8 cellular contexts compared by ENCODE assay signal in genomic region chr9:136118061-136118366, GRCh38. TPM values are rescaled to one million over a fixed set of nuclear protein-coding genes. Genes with fewer than 3 reads are reported as not detected.
DNase-seq lines count a peak whose midpoint lies in the region; ATAC-seq and TF ChIP-seq lines count a peak whose summit lies in the region.

No MANE protein-coding gene starts in this region.

- H3K27me3 ChIP-seq in right cardiac atrium (ENCODE audit: control insufficient read depth, insufficient read depth), result no peaks in the 10 kb centered on the region

- peak overlapping the region; percentile 75 for H3K4me3 Mint-ChIP-seq in activated naive CD4-positive, alpha-beta T cell treated with anti-CD3 and anti-CD28 coated beads for 36 hours
- H3K4me3 Mint-ChIP-seq in T-helper 17 cell, result peak overlapping the region; percentile 77
- peak overlapping the region; percentile 69 for H3K4me3 Mint-ChIP-seq in stimulated activated effector memory CD8-positive, alpha-beta T cell treated with anti-CD3 and anti-CD28 coated beads, Interleukin-12 subunit alpha, Interleukin-12 subunit beta, amount 100 ng/mL, for 72 hours

- no peak for DNase-seq in activated naive CD4-positive, alpha-beta T cell treated with anti-CD3 and anti-CD28 coated beads for 36 hours
- no peak for DNase-seq in activated naive CD4-positive, alpha-beta T cell treated with anti-CD3 and anti-CD28 coated beads, Interleukin-2, amount 50 U/mL, for 16 hours
- DNase-seq in T-helper 17 cell (no peak), right cardiac atrium (no peak), globus pallidus (ENCODE audit: low spot score) (no peak), GM13977 (ENCODE audit: low spot score) (no peak)
- no peak for DNase-seq in stimulated activated effector memory CD8-positive, alpha-beta T cell treated with anti-CD3 and anti-CD28 coated beads, Interleukin-12 subunit alpha, Interleukin-12 subunit beta, amount 100 ng/mL, for 72 hours (ENCODE audit: low spot score in 2 of 2)
- no peak for DNase-seq in activated CD4-positive, CD25-positive, alpha-beta regulatory T cell (lab: John Stamatoyannopoulos, UW)

- H3K4me1 ChIP-seq in right cardiac atrium (ENCODE audit: control insufficient read depth, insufficient read depth, low read length), result peaks cover 4% of the 10 kb centered on the region

- H3K36me3 Mint-ChIP-seq in activated naive CD4-positive, alpha-beta T cell treated with anti-CD3 and anti-CD28 coated beads for 36 hours (ENCODE audit: low read depth), result peaks cover 6% of the 10 kb centered on the region
- H3K36me3 Mint-ChIP-seq in T-helper 17 cell (ENCODE audit: low read depth), result no peaks in the 10 kb centered on the region
- peaks cover 13% of the 10 kb centered on the region for H3K36me3 Mint-ChIP-seq in stimulated activated effector memory CD8-positive, alpha-beta T cell treated with anti-CD3 and anti-CD28 coated beads, Interleukin-12 subunit alpha, Interleukin-12 subunit beta, amount 100 ng/mL, for 72 hours

- H3K27ac ChIP-seq in right cardiac atrium (ENCODE audit: low read length), result peak overlapping the region; percentile 49

- intact Hi-C loops in activated naive CD4-positive, alpha-beta T cell treated with anti-CD3 and anti-CD28 coated beads for 36 hours (cut with micrococcal nuclease), result loop anchor here (1.0 to 5.0 kb wide), 5 partner anchors 9 to 284 kb away; partner anchors contain the start of genes CAMSAP1, NACC2, QSOX2 and SNAPC4
- intact Hi-C loops in right cardiac atrium (cut with DNase I), result no loop called here

- CTCF ChIA-PET in activated naive CD4-positive, alpha-beta T cell treated with anti-CD3 and anti-CD28 coated beads for 36 hours (lab: Charles Lee), result interaction anchor here (0.9 to 1.0 kb wide), 2 partner anchors 27 to 151 kb away, joined by 3 read pairs; no protein-coding TSS in a partner anchor

- H3K27me3 Mint-ChIP-seq in activated naive CD4-positive, alpha-beta T cell treated with anti-CD3 and anti-CD28 coated beads for 36 hours (ENCODE audit: low read depth), result no peaks in the 10 kb centered on the region
- no peaks in the 10 kb centered on the region for H3K27me3 Mint-ChIP-seq in T-helper 17 cell

- H3K27ac Mint-ChIP-seq in activated naive CD4-positive, alpha-beta T cell treated with anti-CD3 and anti-CD28 coated beads for 36 hours, result no peak overlapping the region
- no peak overlapping the region for H3K27ac Mint-ChIP-seq in T-helper 17 cell
- peak overlapping the region; percentile 81 for H3K27ac Mint-ChIP-seq in stimulated activated effector memory CD8-positive, alpha-beta T cell treated with anti-CD3 and anti-CD28 coated beads, Interleukin-12 subunit alpha, Interleukin-12 subunit beta, amount 100 ng/mL, for 72 hours

- under 1% methylated on average over 36 of the region's 36 CpGs for WGBS in right cardiac atrium

- ATAC-seq in T-helper 17 cell, result no peak
- peak in 1 of 2 donors; percentile 5 for ATAC-seq in right cardiac atrium
- ATAC-seq in stimulated activated effector memory CD8-positive, alpha-beta T cell treated with anti-CD3 and anti-CD28 coated beads, Interleukin-12 subunit alpha, Interleukin-12 subunit beta, amount 100 ng/mL, for 72 hours, result no peak

- in situ Hi-C loops in GM13977 (cut with MboI; ENCODE audit: low pct_unique_long_range_greater_than_20kb, low sequenced_read_pairs, unreplicated experiment), result no loop called here

- H3K9me3 Mint-ChIP-seq in activated naive CD4-positive, alpha-beta T cell treated with anti-CD3 and anti-CD28 coated beads for 36 hours, result no peaks in the 10 kb centered on the region
- no peaks in the 10 kb centered on the region for H3K9me3 Mint-ChIP-seq in stimulated activated effector memory CD8-positive, alpha-beta T cell treated with anti-CD3 and anti-CD28 coated beads, Interleukin-12 subunit alpha, Interleukin-12 subunit beta, amount 100 ng/mL, for 72 hours

- no peaks in the 10 kb centered on the region for H3K9me3 ChIP-seq in T-helper 17 cell (ENCODE audit: control insufficient read depth, low read length, poor library complexity, severe bottlenecking)
- no peaks in the 10 kb centered on the region for H3K9me3 ChIP-seq in right cardiac atrium (ENCODE audit: control insufficient read depth, low read length)

- no peak for TF ChIP-seq CTCF in GM13977 (IDR thresholded peaks at IDR 0.05; ENCODE audit: extremely low read depth, insufficient read depth, missing control alignments)

- H3K4me1 Mint-ChIP-seq in activated naive CD4-positive, alpha-beta T cell treated with anti-CD3 and anti-CD28 coated beads for 36 hours (ENCODE audit: low read depth), result peaks cover 42% of the 10 kb centered on the region
- H3K4me1 Mint-ChIP-seq in T-helper 17 cell, result peaks cover 11% of the 10 kb centered on the region
- peaks cover 16% of the 10 kb centered on the region for H3K4me1 Mint-ChIP-seq in stimulated activated effector memory CD8-positive, alpha-beta T cell treated with anti-CD3 and anti-CD28 coated beads, Interleukin-12 subunit alpha, Interleukin-12 subunit beta, amount 100 ng/mL, for 72 hours

- H3K4me3 ChIP-seq in right cardiac atrium (ENCODE audit: low read length), result peak overlapping the region; percentile 59

RNA-seq across cellular contexts. Expression of gene TMEM250, which starts 0.7 kb away (rescaled TPM):
- 10 to 100 TPM; 20.7 to 22.2 TPM for total RNA-seq in activated naive CD4-positive, alpha-beta T cell treated with anti-CD3 and anti-CD28 coated beads for 36 hours
- total RNA-seq in T-helper 17 cell (10 to 100 TPM; 17.9 to 21.8 TPM), right cardiac atrium (10 to 100 TPM; 18.5 to 25.5 (median 20.9) TPM)
- 16.5 TPM for polyA plus RNA-seq in right cardiac atrium

RNA-seq across cellular contexts. Expression of gene NACC2, which starts 22.9 kb away (rescaled TPM):
- 1 to 10 TPM; 3.4 to 3.5 TPM for total RNA-seq in activated naive CD4-positive, alpha-beta T cell treated with anti-CD3 and anti-CD28 coated beads for 36 hours
- total RNA-seq in T-helper 17 cell (1 to 10 TPM; 5.8 to 5.9 TPM), right cardiac atrium (10 to 100 TPM; 31.4 to 45.3 (median 37.8) TPM)
- polyA plus RNA-seq in right cardiac atrium, result 19.4 TPM

Comparison
In these comparisons a context has a peak if more than half of its experiments do, and no peak if none do; other contexts are left out.
1. RNA of gene NACC2, which starts 22.9 kb away (total RNA-seq): 31.4 to 45.3 TPM in right cardiac atrium; 5.8 to 5.9 TPM in T-helper 17 cell and 3.4 to 3.5 TPM in activated naive CD4-positive, alpha-beta T cell treated with anti-CD3 and anti-CD28 coated beads for 36 hours; every median in the first group is over 4 times any median in the second.
2. Peak in every context shown above with its lines, with median percentiles within 50 percentile points of each other: H3K4me3 Mint-ChIP-seq.